In the genomic region with DNA sequence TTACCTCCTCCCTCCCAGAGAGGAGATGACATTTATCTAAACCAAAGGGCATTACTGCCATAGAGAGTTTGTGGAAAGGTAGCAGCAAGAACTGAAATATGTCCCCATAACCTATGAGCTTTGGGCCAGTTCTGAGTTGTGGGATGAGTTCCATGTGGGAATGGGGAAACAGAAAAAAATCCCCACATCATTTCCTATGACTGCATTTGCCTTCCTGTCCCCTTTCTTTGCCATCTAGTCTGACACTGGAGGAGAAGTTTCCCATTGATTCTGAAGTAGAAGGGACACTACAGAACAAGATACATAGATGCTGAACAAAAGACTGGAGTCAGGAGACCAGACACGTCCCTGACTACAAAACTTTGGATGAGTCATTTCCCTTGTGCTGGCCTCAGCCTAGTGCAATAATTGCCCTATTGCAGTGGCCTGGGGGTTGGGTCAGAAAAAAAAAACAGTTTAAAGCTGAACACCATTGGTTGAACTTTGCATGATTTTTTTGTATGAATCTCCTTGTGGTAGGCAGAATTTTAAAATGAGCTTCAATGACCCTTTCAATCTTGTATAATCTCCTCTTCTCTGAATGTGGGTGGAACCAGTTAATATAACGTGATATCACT, we compare ENCODE assay signal across 13 cellular contexts. TPM values are rescaled to one million over a fixed set of nuclear protein-coding genes. Genes with fewer than 3 reads are reported as not detected.
A peak's percentile ranks its signal among the peaks of the same experiment; 100 is the strongest.
DNase-seq lines count a peak whose midpoint lies in the region; ATAC-seq and TF ChIP-seq lines count a peak whose summit lies in the region.
"Had no signal": no experiment of that assay in that cellular context is flagged by ENCODE, and none has a peak within 500 bp of the region (broad histone marks: within the 10 kb centered on the region; RNA-seq: fewer than 3 reads in every experiment).

No MANE protein-coding gene starts in this region.

- DNase-seq in ELR (ENCODE audit: low read depth): peak; percentile 89
- peak; percentile 64 for DNase-seq in NCI-H226
- peak; percentile 83 for DNase-seq in dermis blood vessel endothelial cell
- no peak for DNase-seq in osteocyte (ENCODE audit: extremely low spot score, unreplicated experiment)
- no peak for DNase-seq in effector memory CD4-positive, alpha-beta T cell
- DNase-seq in H7: no peak
- DNase-seq: NCI-H446 treated with DMSO at 0.1 percent for 48 hours had no signal

- H3K4me1 ChIP-seq in effector memory CD4-positive, alpha-beta T cell (ENCODE audit: control insufficient read depth, insufficient read depth, low read length, poor library complexity, severe bottlenecking): no peaks in the 10 kb centered on the region
- H3K4me1 ChIP-seq: esophagus muscularis mucosa, tibial nerve had no signal

- no peaks in the 10 kb centered on the region for H3K36me3 Mint-ChIP-seq in osteocyte (ENCODE audit: unreplicated experiment)
- H3K36me3 Mint-ChIP-seq: activated naive CD4-positive, alpha-beta T cell treated with anti-CD3 and anti-CD28 coated beads, Interleukin-2, amount 50 U/mL, for 24 hours had no signal

- no peak for TF ChIP-seq CTCF in osteocyte (IDR thresholded peaks at IDR 0.05)

- no peak overlapping the region for H3K27ac ChIP-seq in effector memory CD4-positive, alpha-beta T cell (ENCODE audit: insufficient read depth, low read length, poor library complexity, severe bottlenecking)
- H3K27ac ChIP-seq: esophagus muscularis mucosa, tibial nerve had no signal

- no peak overlapping the region for H3K4me3 ChIP-seq in effector memory CD4-positive, alpha-beta T cell (ENCODE audit: insufficient read depth, low read depth, low read length, poor library complexity, severe bottlenecking)
- H3K4me3 ChIP-seq in H7 (ENCODE audit: insufficient read depth, low read depth, low read length): no peak overlapping the region
- H3K4me3 ChIP-seq: esophagus muscularis mucosa, GM12878, tibial nerve had no signal

- peaks cover 19% of the 10 kb centered on the region for H3K4me1 Mint-ChIP-seq in osteocyte (ENCODE audit: unreplicated experiment)
- H3K4me1 Mint-ChIP-seq: activated naive CD4-positive, alpha-beta T cell treated with anti-CD3 and anti-CD28 coated beads, Interleukin-2, amount 50 U/mL, for 24 hours had no signal

- ATAC-seq in GM21529 (IDR thresholded peaks at IDR 0.05; ENCODE audit: unreplicated experiment): no peak
- no peak for ATAC-seq in GM21360 (IDR thresholded peaks at IDR 0.05; ENCODE audit: unreplicated experiment)
- ATAC-seq: GM12878 had no signal

- no peak overlapping the region for H3K4me3 Mint-ChIP-seq in osteocyte (ENCODE audit: unreplicated experiment)
- H3K4me3 Mint-ChIP-seq: activated naive CD4-positive, alpha-beta T cell treated with anti-CD3 and anti-CD28 coated beads, Interleukin-2, amount 50 U/mL, for 24 hours had no signal

- H3K27me3 ChIP-seq in effector memory CD4-positive, alpha-beta T cell (replicated peaks; ENCODE audit: control insufficient read depth, insufficient read depth, low read length, poor library complexity, severe bottlenecking): no peaks in the 10 kb centered on the region
- peaks cover 7% of the 10 kb centered on the region for H3K27me3 ChIP-seq in H7 (ENCODE audit: control insufficient read depth, insufficient read depth, low read length)
- H3K27me3 ChIP-seq: esophagus muscularis mucosa had no signal

- H3K9me3 ChIP-seq in effector memory CD4-positive, alpha-beta T cell (ENCODE audit: control insufficient read depth, low read length): no peaks in the 10 kb centered on the region
- H3K9me3 ChIP-seq: esophagus muscularis mucosa, tibial nerve had no signal

- no peaks in the 10 kb centered on the region for H3K27me3 Mint-ChIP-seq in osteocyte (ENCODE audit: unreplicated experiment)
- H3K27me3 Mint-ChIP-seq: activated naive CD4-positive, alpha-beta T cell treated with anti-CD3 and anti-CD28 coated beads, Interleukin-2, amount 50 U/mL, for 24 hours had no signal

- H3K9me3 Mint-ChIP-seq in osteocyte (ENCODE audit: unreplicated experiment): peaks cover 7% of the 10 kb centered on the region
- H3K9me3 Mint-ChIP-seq: activated naive CD4-positive, alpha-beta T cell treated with anti-CD3 and anti-CD28 coated beads, Interleukin-2, amount 50 U/mL, for 24 hours had no signal

- H3K27ac Mint-ChIP-seq in osteocyte (ENCODE audit: unreplicated experiment): peak overlapping the region; percentile 40
- H3K27ac Mint-ChIP-seq: activated naive CD4-positive, alpha-beta T cell treated with anti-CD3 and anti-CD28 coated beads, Interleukin-2, amount 50 U/mL, for 24 hours had no signal

- no peaks in the 10 kb centered on the region for H3K36me3 ChIP-seq in effector memory CD4-positive, alpha-beta T cell (ENCODE audit: control insufficient read depth, insufficient read depth, low read length)
- H3K36me3 ChIP-seq in H7 (replicated peaks; ENCODE audit: control insufficient read depth, insufficient read depth, low read length): no peaks in the 10 kb centered on the region
- H3K36me3 ChIP-seq: esophagus muscularis mucosa, tibial nerve had no signal

RNA-seq across cellular contexts. Expression of a gene that starts 22.1 kb away (rescaled TPM):
- 258 and 269 TPM in 2 replicates for total RNA-seq in dermis blood vessel endothelial cell
- 216 and 224 TPM in 2 replicates for total RNA-seq in osteocyte
- 694 and 703 TPM in 2 replicates for total RNA-seq in H7 (2014; rRNA removed; shearing (Covaris generic))

RNA-seq across cellular contexts. Expression of a gene that starts 42.1 kb away (rescaled TPM):
- total RNA-seq in dermis blood vessel endothelial cell: 112 and 140 TPM in 2 replicates
- total RNA-seq in osteocyte: 77.0 and 90.1 TPM in 2 replicates
- 61.7 and 90.7 TPM in 2 replicates for total RNA-seq in H7 (2014; rRNA removed; shearing (Covaris generic))

Comparison
In these comparisons a context has a peak if more than half of its experiments do, and no peak if none do; other contexts are left out.
1. DNase-seq: peak in ELR (single experiment), NCI-H226 (single experiment) and dermis blood vessel endothelial cell (single experiment); none in osteocyte (single experiment), effector memory CD4-positive, alpha-beta T cell (0 of 3) and H7 (single experiment).